Comparison of ENCODE assay signal across 7 cellular contexts in genomic region chr12:120116443-120116791, GRCh38. TPM values are rescaled to one million over a fixed set of nuclear protein-coding genes. Genes with fewer than 3 reads are reported as not detected.
DNase-seq lines count a peak whose midpoint lies in the region; ATAC-seq and TF ChIP-seq lines count a peak whose summit lies in the region.

TSS of gene RAB35 (minus strand) at chr12:120116753. CDS start at chr12:120116650, 103 bp downstream.

- H4K20me1 ChIP-seq in GM23338 (replicated peaks; ENCODE audit: insufficient read depth) = no peaks in the 10 kb centered on the region; the same call in 1 of the 2 replicates

- peaks cover 36% of the 10 kb centered on the region for H3K36me3 Mint-ChIP-seq in GM23338 (ENCODE audit: low read depth)
- H3K36me3 Mint-ChIP-seq in T-cell = peaks cover 22% of the 10 kb centered on the region
- peaks cover 3% of the 10 kb centered on the region for H3K36me3 Mint-ChIP-seq in osteocyte (ENCODE audit: unreplicated experiment)

- H3K4me3 ChIP-seq in GM23338 (peak within 1 kb of the TSS; percentile 95), foreskin fibroblast (ENCODE audit: low read depth in 1 of 2, low read length in 2 of 2) (peak within 1 kb of the TSS; percentile 99 to 100)

- H3K4me1 Mint-ChIP-seq in GM23338 (peaks cover 31% of the 10 kb centered on the region), T-cell (peaks cover 74 to 84% (median 79%) of the 10 kb centered on the region in 3 donors), osteocyte (ENCODE audit: unreplicated experiment) (peaks cover 55% of the 10 kb centered on the region)

- peak within 1 kb of the TSS; percentile 100 for H3K4me2 ChIP-seq in GM23338

- H3K27me3 ChIP-seq in GM23338 (ENCODE audit: insufficient read depth) = no peaks in the 10 kb centered on the region

- peak within 1 kb of the TSS; percentile 95 for H3K27ac Mint-ChIP-seq in GM23338
- peak within 1 kb of the TSS; percentile 89 for H3K27ac Mint-ChIP-seq in T-cell
- H3K27ac Mint-ChIP-seq in osteocyte (ENCODE audit: unreplicated experiment) = peak within 1 kb of the TSS; percentile 96

- H3K36me3 ChIP-seq in GM23338 (ENCODE audit: insufficient read depth) = no peaks in the 10 kb centered on the region; the same call in 1 of the 2 replicates

- peak within 1 kb of the TSS; percentile 90 for H3K27ac ChIP-seq in GM23338 (ENCODE audit: low read depth)

- H3K9me3 Mint-ChIP-seq in GM23338 (no peaks in the 10 kb centered on the region), T-cell (no peaks in the 10 kb centered on the region), osteocyte (ENCODE audit: unreplicated experiment) (no peaks in the 10 kb centered on the region)

- H3K27me3 Mint-ChIP-seq in GM23338 (ENCODE audit: insufficient read depth, low read depth, poor library complexity) (peaks cover 13% of the 10 kb centered on the region), T-cell (no peaks in the 10 kb centered on the region), osteocyte (ENCODE audit: unreplicated experiment) (no peaks in the 10 kb centered on the region)

- no peak for TF ChIP-seq CTCF in GM23338 (conservative IDR thresholded peaks at IDR 0.05; ENCODE audit: low read depth in 2 of 2)
- no peak for TF ChIP-seq CTCF in foreskin fibroblast (IDR thresholded peaks at IDR 0.05; ENCODE audit: low read depth, low read length)
- TF ChIP-seq CTCF in osteocyte (IDR thresholded peaks at IDR 0.05) = no peak

- peak within 1 kb of the TSS; percentile 87 for H2AFZ ChIP-seq in GM23338

- DNase-seq in GM23338 (ENCODE audit: low spot score) (no peak), T-cell (no peak), foreskin fibroblast (no peak), osteocyte (ENCODE audit: extremely low spot score, unreplicated experiment) (no peak), HEK293T (ENCODE audit: extremely low spot score) (no peak)
- no peak for DNase-seq in stimulated activated CD4-positive, alpha-beta T cell treated with anti-CD3 and anti-CD28 coated beads, Interleukin-4, amount 100 ng/mL, for 4 hours

- peaks cover 61% of the 10 kb centered on the region for H3K79me2 ChIP-seq in GM23338 (replicated peaks; ENCODE audit: insufficient read depth)

- CTCF ChIA-PET in T-cell (lab: Charles Lee) (interaction anchor here in 1 of 2 donors (1.0 to 2.3 kb wide), 3 partner anchors 29 to 102 kb away, joined by 3 to 15 read pairs (median 7); partner anchors contain the start of gene RPLP0), HEK293T (lab: Yijun Ruan, JAX) (no interaction called here)

- H3K4me1 ChIP-seq in GM23338 (ENCODE audit: insufficient read depth) = peaks cover 19% of the 10 kb centered on the region

- ATAC-seq in GM23338 = no peak
- ATAC-seq in T-cell (replicated peaks in 1 of 4) = peak in 1 of 4 experiments; percentile 16
- no peak for ATAC-seq in GM21360 (IDR thresholded peaks at IDR 0.05; ENCODE audit: unreplicated experiment)

- H3K4me3 Mint-ChIP-seq in GM23338 (peak within 1 kb of the TSS; percentile 95), T-cell (peak within 1 kb of the TSS; percentile 92 to 96 (median 94)), osteocyte (ENCODE audit: unreplicated experiment) (peak within 1 kb of the TSS; percentile 97)

- H3F3A ChIP-seq in GM23338 (replicated peaks; ENCODE audit: low read depth) = peaks cover 19% of the 10 kb centered on the region; the same call in 1 of the 2 replicates

- POLR2A ChIA-PET in T-cell (lab: Charles Lee) (interaction anchor here (0.6 to 1.5 kb wide), 5 partner anchors 23 to 175 kb away, joined by 3 to 10 read pairs (median 5); partner anchors contain the start of genes RPLP0 (in 2 of the 2) and RNU4-2 (in 1 of the 2)), HEK293T (lab: Yijun Ruan, JAX) (interaction anchor here (0.6 to 4.0 kb wide), 10 partner anchors 10 to 175 kb away, joined by 3 to 42 read pairs (median 4); partner anchors contain the start of gene RPLP0)

- no peaks in the 10 kb centered on the region for H3K9me2 ChIP-seq in GM23338 (ENCODE audit: insufficient read depth)

TF ChIP-seq in GM23338, 12 proteins besides CTCF, POLR2A, EP300 and RAD21:
- peak; percentile 11; the same call in 1 of the 2 replicates for TF ChIP-seq ETS1 (IDR thresholded peaks at IDR 0.05)
- no peak for TF ChIP-seq CREB1 (CRISPR knock-in tag; IDR thresholded peaks at IDR 0.05; ENCODE audit: low read depth)

TF ChIP-seq in HEK293T, 16 proteins besides CTCF, POLR2A, EP300 and RAD21:
- TF ChIP-seq BHLHE40 (IDR thresholded peaks at IDR 0.05; ENCODE audit: borderline replicate concordance) (no peak), LEF1 (IDR thresholded peaks at IDR 0.05; ENCODE audit: borderline replicate concordance) (no peak), SUZ12 (IDR thresholded peaks at IDR 0.05) (no peak)

RNA-seq across cellular contexts. Expression of gene RAB35, which starts in this region (rescaled TPM):
- 15.9 and 16.9 TPM in 2 replicates for total RNA-seq in GM23338 (2014; rRNA removed; shearing (Covaris generic))
- 9.9 and 12.6 TPM in 2 replicates for polyA plus RNA-seq in GM23338 (2016; fragmentation: Nextera tagmentation; extraction: Ambion mirVana)
- total RNA-seq in T-cell (10 to 100 TPM; 34.0 to 76.5 (median 60.6) TPM), osteocyte (47.1 and 55.7 TPM in 2 replicates)
